13 cellular contexts compared by ENCODE assay signal in genomic region chr3:177335728-177336127, GRCh38.
A peak's percentile ranks its signal among the peaks of the same experiment; 100 is the strongest.
DNase-seq lines count a peak whose midpoint lies in the region; ATAC-seq and TF ChIP-seq lines count a peak whose summit lies in the region.
"Had no signal": no experiment of that assay in that cellular context is flagged by ENCODE, and none has a peak within 500 bp of the region (broad histone marks: within the 10 kb centered on the region; RNA-seq: fewer than 3 reads in every experiment).

No MANE protein-coding gene starts in this region.

- H3K27ac Mint-ChIP-seq in HFFc6: no peak overlapping the region

- no peak overlapping the region for H3K27ac ChIP-seq in PC-3 (ENCODE audit: low read length)
- H3K27ac ChIP-seq in psoas muscle: peak overlapping the region; percentile 78
- no peak overlapping the region for H3K27ac ChIP-seq in ovary
- H3K27ac ChIP-seq: cardiac muscle cell, upper lobe of left lung had no signal

- no peak for TF ChIP-seq EP300 in ovary (IDR thresholded peaks at IDR 0.05)

- no peak for TF ChIP-seq POLR2A in ovary (IDR thresholded peaks at IDR 0.05)

- intact Hi-C loops in PC-3 (cut with micrococcal nuclease) (no loop called here), psoas muscle (cut with DNase I) (loop anchor here in 1 of 2 donors (10.0 kb wide), 1 partner anchor 389 kb away; no protein-coding TSS in a partner anchor), ovary (cut with DNase I) (no loop called here)

- H3K9me3 ChIP-seq in PC-3 (ENCODE audit: low read length) (no peaks in the 10 kb centered on the region), psoas muscle (no peaks in the 10 kb centered on the region), ovary (no peaks in the 10 kb centered on the region)
- H3K9me3 ChIP-seq: Caco-2, upper lobe of left lung had no signal

- H3K36me3 Mint-ChIP-seq in HFFc6 (ENCODE audit: low read depth): peaks cover 5% of the 10 kb centered on the region; the same call in 1 of the 2 replicates
- H3K36me3 Mint-ChIP-seq: naive thymus-derived CD4-positive, alpha-beta T cell had no signal

- H3K9me3 Mint-ChIP-seq in HFFc6: no peaks in the 10 kb centered on the region
- H3K9me3 Mint-ChIP-seq: naive thymus-derived CD4-positive, alpha-beta T cell had no signal

- H4K20me1 ChIP-seq in PC-3 (ENCODE audit: low read length): no peaks in the 10 kb centered on the region

- no TSS peak for BruUV-seq in PC-3 (replicated peaks; lab: Mats Ljungman, UMichigan)

- no peaks in the 10 kb centered on the region for H3K79me2 ChIP-seq in PC-3 (ENCODE audit: low read length)

- H3K4me3 ChIP-seq in PC-3 (ENCODE audit: low read length): no peak overlapping the region
- H3K4me3 ChIP-seq in psoas muscle: no peak overlapping the region
- H3K4me3 ChIP-seq in ovary: no peak overlapping the region
- H3K4me3 ChIP-seq: cardiac muscle cell, upper lobe of left lung had no signal

- no peaks in the 10 kb centered on the region for H3F3A ChIP-seq in PC-3 (ENCODE audit: low read length, unreplicated experiment)

- H3K4me1 ChIP-seq in PC-3 (ENCODE audit: insufficient read depth, low read length): peaks cover 28% of the 10 kb centered on the region
- H3K4me1 ChIP-seq in psoas muscle: peaks cover 51% of the 10 kb centered on the region
- peaks cover 7% of the 10 kb centered on the region for H3K4me1 ChIP-seq in ovary (ENCODE audit: insufficient read depth)

- no peaks in the 10 kb centered on the region for H3K27me3 ChIP-seq in PC-3 (ENCODE audit: low read length)
- H3K27me3 ChIP-seq in psoas muscle (ENCODE audit: insufficient read depth in 3 of 3, low read length in 2 of 3): no peaks in the 10 kb centered on the region
- H3K27me3 ChIP-seq in ovary: no peaks in the 10 kb centered on the region
- H3K27me3 ChIP-seq: cardiac muscle cell, upper lobe of left lung had no signal

- peak overlapping the region; percentile 37 for H3K4me2 ChIP-seq in PC-3 (ENCODE audit: low read length)

- POLR2A ChIA-PET in PC-3 (lab: Charles Lee; ENCODE audit: unreplicated experiment): no interaction called here

- H3K4me3 Mint-ChIP-seq in HFFc6: no peak overlapping the region
- H3K4me3 Mint-ChIP-seq: naive thymus-derived CD4-positive, alpha-beta T cell had no signal

- CTCF ChIA-PET in PC-3 (lab: Charles Lee): no interaction called here

- peak; percentile 65 for ATAC-seq in PC-3
- peak; percentile 78 to 80 (median 79) for ATAC-seq in psoas muscle
- ATAC-seq in HG02588 (IDR thresholded peaks at IDR 0.05; ENCODE audit: unreplicated experiment): no peak
- ATAC-seq: naive thymus-derived CD4-positive, alpha-beta T cell had no signal

- no peaks in the 10 kb centered on the region for H3K27me3 Mint-ChIP-seq in HFFc6 (ENCODE audit: insufficient read depth)
- H3K27me3 Mint-ChIP-seq: naive thymus-derived CD4-positive, alpha-beta T cell had no signal

- H3K9ac ChIP-seq in PC-3 (ENCODE audit: low read length): no peak overlapping the region

- DNase-seq in HFFc6 (peak; percentile 28), PC-3 (peak; percentile 65), fibroblast of peridontal ligament (ENCODE audit: extremely low read depth) (peak; percentile 78), psoas muscle (no peak), KG1 (lab: John Stamatoyannopoulos, UW) (no peak), GOT3 (lab: John Stamatoyannopoulos, UW) (no peak), ovary (no peak)
- DNase-seq: Caco-2; naive thymus-derived CD4-positive, alpha-beta T cell; T-helper 2 cell; upper lobe of left lung had no signal

- TF ChIP-seq CTCF in HFFc6 (IDR thresholded peaks at IDR 0.05) (no peak), PC-3 (conservative IDR thresholded peaks at IDR 0.05; ENCODE audit: low read depth, low read length) (no peak), psoas muscle (IDR thresholded peaks at IDR 0.05) (no peak), ovary (IDR thresholded peaks at IDR 0.05) (no peak)

- H3K9me2 ChIP-seq in PC-3 (replicated peaks; ENCODE audit: low read length): no peaks in the 10 kb centered on the region

- H3K4me1 Mint-ChIP-seq in HFFc6 (ENCODE audit: low read depth): peaks cover 38% of the 10 kb centered on the region

- no peak overlapping the region for H2AFZ ChIP-seq in PC-3 (ENCODE audit: low read length)

- WGBS in psoas muscle, 3 donors: 46 to 48% (median 46%) methylated on average over 3 of the region's 3 CpGs
- 77 to 93% (median 87%) methylated on average over 3 of the region's 3 CpGs for WGBS in ovary, 3 donors

- H3K36me3 ChIP-seq in PC-3 (ENCODE audit: low read depth, low read length) (no peaks in the 10 kb centered on the region), psoas muscle (ENCODE audit: insufficient read depth in 1 of 2, low read depth in 1 of 2) (no peaks in the 10 kb centered on the region), ovary (no peaks in the 10 kb centered on the region)
- H3K36me3 ChIP-seq: cardiac muscle cell, upper lobe of left lung had no signal

Comparison
In these comparisons a context has a peak if more than half of its experiments do, and no peak if none do; other contexts are left out.
1. DNase-seq: peak in HFFc6 (single experiment), PC-3 (single experiment) and fibroblast of peridontal ligament (single experiment); none in psoas muscle (0 of 2), KG1 (single experiment), GOT3 (single experiment) and ovary (0 of 5).